Comparison of ENCODE assay signal across 11 cellular contexts in genomic region chr3:184566441-184567414, GRCh38. TPM values are rescaled to one million over a fixed set of nuclear protein-coding genes. Genes with fewer than 3 reads are reported as not detected.
DNase-seq lines count a peak whose midpoint lies in the region; ATAC-seq and TF ChIP-seq lines count a peak whose summit lies in the region.
"Had no signal": no experiment of that assay in that cellular context is flagged by ENCODE, and none has a peak within 500 bp of the region (broad histone marks: within the 10 kb centered on the region; RNA-seq: fewer than 3 reads in every experiment).

No MANE protein-coding gene starts in this region.

- ATAC-seq in activated T-cell treated with anti-CD3 and anti-CD28 coated beads, Interleukin-2, amount 50 U/mL, for 72 hours (replicated peaks in 1 of 2), result no peak
- ATAC-seq in activated CD4-positive, alpha-beta T cell treated with anti-CD3 and anti-CD28 coated beads for 36 hours, result no peak

- no peaks in the 10 kb centered on the region for H3K36me3 Mint-ChIP-seq in activated T-cell treated with anti-CD3 and anti-CD28 coated beads, Interleukin-2, amount 50 U/mL, for 72 hours (ENCODE audit: insufficient read depth in 2 of 2)
- no peaks in the 10 kb centered on the region for H3K36me3 Mint-ChIP-seq in activated CD4-positive, alpha-beta T cell treated with anti-CD3 and anti-CD28 coated beads for 36 hours (ENCODE audit: low read depth)
- no peaks in the 10 kb centered on the region for H3K36me3 Mint-ChIP-seq in T-helper 2 cell treated with Interferon-gamma antibody and Interleukin-4, amounts not matched to agents 5 μg/mL and 100 μg/mL, for 36 hours (ENCODE audit: low read depth)

- H3K9me3 ChIP-seq in HEK293 (ENCODE audit: control insufficient read depth, insufficient read depth, low read depth, low read length), result no peaks in the 10 kb centered on the region
- no peaks in the 10 kb centered on the region for H3K9me3 ChIP-seq in smooth muscle cell (replicated peaks; ENCODE audit: low read depth)
- H3K9me3 ChIP-seq: right atrium auricular region had no signal

- H3K27ac ChIP-seq in HEK293 (ENCODE audit: extremely low read depth, low read depth, low read length) (no peak overlapping the region), VCaP (peak overlapping the region; percentile 96), layer of hippocampus (ENCODE audit: low read depth, low read length) (peak overlapping the region; percentile 25), smooth muscle cell (ENCODE audit: low read depth) (peak overlapping the region; percentile 78)

- intact Hi-C loops in activated CD4-positive, alpha-beta T cell treated with anti-CD3 and anti-CD28 coated beads for 36 hours (cut with DNase I, micrococcal nuclease), result no loop called here

- H3K27me3 ChIP-seq in layer of hippocampus (ENCODE audit: control insufficient read depth, insufficient read depth, low read length) (no peaks in the 10 kb centered on the region), smooth muscle cell (ENCODE audit: low read depth) (no peaks in the 10 kb centered on the region)
- H3K27me3 ChIP-seq: right atrium auricular region had no signal

- peaks cover 25% of the 10 kb centered on the region for H3F3A ChIP-seq in smooth muscle cell (ENCODE audit: low read depth)

- peaks cover 3% of the 10 kb centered on the region; the same call in 1 of the 2 replicates for H3K4me1 ChIP-seq in HEK293 (ENCODE audit: control insufficient read depth, insufficient read depth, low read length)
- H3K4me1 ChIP-seq in smooth muscle cell (ENCODE audit: low read depth), result peaks cover 51% of the 10 kb centered on the region

- H3K4me1 Mint-ChIP-seq in activated T-cell treated with anti-CD3 and anti-CD28 coated beads, Interleukin-2, amount 50 U/mL, for 72 hours (ENCODE audit: low read depth), result no peaks in the 10 kb centered on the region
- H3K4me1 Mint-ChIP-seq in activated CD4-positive, alpha-beta T cell treated with anti-CD3 and anti-CD28 coated beads for 36 hours, result peaks cover 1% of the 10 kb centered on the region
- peaks cover 2% of the 10 kb centered on the region for H3K4me1 Mint-ChIP-seq in T-helper 2 cell treated with Interferon-gamma antibody and Interleukin-4, amounts not matched to agents 5 μg/mL and 100 μg/mL, for 36 hours (ENCODE audit: low read depth)

- H3K4me2 ChIP-seq in smooth muscle cell, result peak overlapping the region; percentile 99

- H3K36me3 ChIP-seq in HEK293 (ENCODE audit: control insufficient read depth in 2 of 2, insufficient read depth in 1 of 2, low read length in 2 of 2) (peaks cover 0 to under 1% of the 10 kb centered on the region in 2 experiments; a peak in 1 of 3 replicates), smooth muscle cell (ENCODE audit: low read depth) (no peaks in the 10 kb centered on the region)
- H3K36me3 ChIP-seq: right atrium auricular region had no signal

- no peaks in the 10 kb centered on the region for H3K9me3 Mint-ChIP-seq in activated T-cell treated with anti-CD3 and anti-CD28 coated beads, Interleukin-2, amount 50 U/mL, for 72 hours
- no peaks in the 10 kb centered on the region for H3K9me3 Mint-ChIP-seq in activated CD4-positive, alpha-beta T cell treated with anti-CD3 and anti-CD28 coated beads for 36 hours (ENCODE audit: low read depth)
- H3K9me3 Mint-ChIP-seq in T-helper 2 cell treated with Interferon-gamma antibody and Interleukin-4, amounts not matched to agents 5 μg/mL and 100 μg/mL, for 36 hours, result no peaks in the 10 kb centered on the region

- H3K79me2 ChIP-seq in smooth muscle cell (ENCODE audit: low read depth), result peaks cover 69% of the 10 kb centered on the region

- H3K4me3 ChIP-seq in HEK293 (ENCODE audit: low read depth, low read length) (no peak overlapping the region), smooth muscle cell (no peak overlapping the region)
- H3K4me3 ChIP-seq: right atrium auricular region had no signal

- H3K27me3 Mint-ChIP-seq in activated T-cell treated with anti-CD3 and anti-CD28 coated beads, Interleukin-2, amount 50 U/mL, for 72 hours (ENCODE audit: low read depth), result peaks cover 58% of the 10 kb centered on the region
- peaks cover 41% of the 10 kb centered on the region for H3K27me3 Mint-ChIP-seq in activated CD4-positive, alpha-beta T cell treated with anti-CD3 and anti-CD28 coated beads for 36 hours
- peaks cover 72% of the 10 kb centered on the region for H3K27me3 Mint-ChIP-seq in T-helper 2 cell treated with Interferon-gamma antibody and Interleukin-4, amounts not matched to agents 5 μg/mL and 100 μg/mL, for 36 hours (ENCODE audit: low read depth)

- POLR2A ChIA-PET in HEK293 (lab: Yijun Ruan, JAX), result no interaction called here
- POLR2A ChIA-PET in activated CD4-positive, alpha-beta T cell treated with anti-CD3 and anti-CD28 coated beads for 36 hours (lab: Charles Lee), result no interaction called here

- H2AFZ ChIP-seq in smooth muscle cell (ENCODE audit: low read depth), result no peak overlapping the region

- TF ChIP-seq CTCF in HEK293 (tag by site-specific recombination; IDR thresholded peaks at IDR 0.05), result no peak
- no peak for TF ChIP-seq CTCF in VCaP (conservative IDR thresholded peaks at IDR 0.05)
- no peak for TF ChIP-seq CTCF in smooth muscle cell (IDR thresholded peaks at IDR 0.05; ENCODE audit: borderline replicate concordance, insufficient read depth, poor library complexity, severe bottlenecking)

- H3K4me3 Mint-ChIP-seq in activated T-cell treated with anti-CD3 and anti-CD28 coated beads, Interleukin-2, amount 50 U/mL, for 72 hours, result no peak overlapping the region
- H3K4me3 Mint-ChIP-seq in activated CD4-positive, alpha-beta T cell treated with anti-CD3 and anti-CD28 coated beads for 36 hours, result no peak overlapping the region
- no peak overlapping the region for H3K4me3 Mint-ChIP-seq in T-helper 2 cell treated with Interferon-gamma antibody and Interleukin-4, amounts not matched to agents 5 μg/mL and 100 μg/mL, for 36 hours

- CTCF ChIA-PET in HEK293 (lab: Yijun Ruan, JAX), result interaction anchor here (1.1 kb wide), 1 partner anchor 160 kb away, joined by 3 read pairs; no protein-coding TSS in a partner anchor
- CTCF ChIA-PET in activated CD4-positive, alpha-beta T cell treated with anti-CD3 and anti-CD28 coated beads for 36 hours (lab: Charles Lee), result interaction anchor here (0.6 kb wide), 2 partner anchors 160 to 166 kb away, joined by 3 read pairs; no protein-coding TSS in a partner anchor

- H3K27ac Mint-ChIP-seq in activated T-cell treated with anti-CD3 and anti-CD28 coated beads, Interleukin-2, amount 50 U/mL, for 72 hours, result no peak overlapping the region
- no peak overlapping the region for H3K27ac Mint-ChIP-seq in activated CD4-positive, alpha-beta T cell treated with anti-CD3 and anti-CD28 coated beads for 36 hours
- H3K27ac Mint-ChIP-seq in T-helper 2 cell treated with Interferon-gamma antibody and Interleukin-4, amounts not matched to agents 5 μg/mL and 100 μg/mL, for 36 hours, result no peak overlapping the region

- DNase-seq in smooth muscle cell (lab: John Stamatoyannopoulos, UW; ENCODE audit: unreplicated experiment), result no peak
- no peak for DNase-seq in activated T-cell treated with anti-CD3 and anti-CD28 coated beads, Interleukin-2, amount 50 U/mL, for 72 hours
- no peak for DNase-seq in activated CD4-positive, alpha-beta T cell treated with anti-CD3 and anti-CD28 coated beads for 36 hours
- DNase-seq in T-helper 2 cell treated with Interferon-gamma antibody and Interleukin-4, amounts not matched to agents 5 μg/mL and 100 μg/mL, for 36 hours (ENCODE audit: low spot score), result no peak
- no peak for DNase-seq in NCI-H2081 treated with DMSO at 0.1 percent for 48 hours (lab: John Stamatoyannopoulos, UW)
- DNase-seq: activated CD8-positive, alpha-beta memory T cell treated with anti-CD3 and anti-CD28 coated beads, Interleukin-2, amount 50 U/mL, for 48 hours; T-helper 9 cell had no signal

- peaks cover 54% of the 10 kb centered on the region for H4K20me1 ChIP-seq in smooth muscle cell (ENCODE audit: low read depth)

- 83% methylated on average over 14 of the region's 14 CpGs for WGBS in smooth muscle cell (ENCODE audit: low lambda C conversion rate)

- H3K9ac ChIP-seq in smooth muscle cell (ENCODE audit: low read depth), result no peak overlapping the region

TF ChIP-seq in HEK293, 187 proteins besides CTCF, POLR2A, EP300 and RAD21:
- TF ChIP-seq YY2 (tag by site-specific recombination; IDR thresholded peaks at IDR 0.05), result no peak
- TF ChIP-seq ZNF398 (tag by site-specific recombination; IDR thresholded peaks at IDR 0.05), result no peak
- peak; percentile 56; the same call in 1 of the 2 replicates for TF ChIP-seq KLF1 (tag by site-specific recombination; IDR thresholded peaks at IDR 0.05)
- TF ChIP-seq ZNF157 (tag by site-specific recombination; IDR thresholded peaks at IDR 0.05), result no peak

RNA-seq across cellular contexts. Expression of gene EPHB3, which starts 5.1 kb away (rescaled TPM):
- total RNA-seq in smooth muscle cell, result 9.9 and 11.1 TPM in 2 replicates
- polyA plus RNA-seq in smooth muscle cell, result 23.1 and 31.6 TPM in 2 replicates
- total RNA-seq in activated T-cell treated with anti-CD3 and anti-CD28 coated beads, Interleukin-2, amount 50 U/mL, for 72 hours, result under 1 TPM; 0.12 to 0.50 TPM
- total RNA-seq in activated CD4-positive, alpha-beta T cell treated with anti-CD3 and anti-CD28 coated beads for 36 hours, result not detected
